10 cellular contexts compared by ENCODE assay signal in genomic region chr3:52088445-52089367, GRCh38. TPM values are rescaled to one million over a fixed set of nuclear protein-coding genes. Genes with fewer than 3 reads are reported as not detected.
A peak's percentile ranks its signal among the peaks of the same experiment; 100 is the strongest.
DNase-seq lines count a peak whose midpoint lies in the region; ATAC-seq and TF ChIP-seq lines count a peak whose summit lies in the region.
"Had no signal": no experiment of that assay in that cellular context is flagged by ENCODE, and none has a peak within 500 bp of the region (broad histone marks: within the 10 kb centered on the region; RNA-seq: fewer than 3 reads in every experiment).

No MANE protein-coding gene starts in this region.

- in situ Hi-C loops in brain microvascular endothelial cell (cut with HindIII; ENCODE audit: low pct_ligation_motif_present, low sequenced_read_pairs) = no loop called here

- H3K36me3 ChIP-seq in brain microvascular endothelial cell (replicated peaks) (no peaks in the 10 kb centered on the region), lower lobe of right lung (no peaks in the 10 kb centered on the region)

- H3K27ac ChIP-seq in brain microvascular endothelial cell (peak overlapping the region; percentile 14), lower lobe of right lung (peak overlapping the region; percentile 44)

- ATAC-seq in lower lobe of right lung (peak; percentile 20 to 38), GM18517 (IDR thresholded peaks at IDR 0.05; ENCODE audit: unreplicated experiment) (no peak)

- peak; percentile 53 for DNase-seq in AG08396 (ENCODE audit: low spot score)
- peak; percentile 67 for DNase-seq in M059J (ENCODE audit: low read depth)
- peak; percentile 79 for DNase-seq in brain microvascular endothelial cell
- peak; percentile 58 for DNase-seq in lower lobe of right lung
- DNase-seq in kidney glomerular epithelial cell (lab: John Stamatoyannopoulos, UW) = no peak
- DNase-seq in NCI-H345 (lab: John Stamatoyannopoulos, UW) = no peak
- DNase-seq in Ammon's horn (ENCODE audit: low spot score) = no peak
- DNase-seq: activated naive CD4-positive, alpha-beta T cell treated with anti-CD3 and anti-CD28 coated beads for 36 hours; SHP77 treated with DMSO at 0.1 percent for 48 hours had no signal

- H3K27me3 ChIP-seq in brain microvascular endothelial cell (replicated peaks) = no peaks in the 10 kb centered on the region
- H3K27me3 ChIP-seq in lower lobe of right lung (ENCODE audit: low read depth) = no peaks in the 10 kb centered on the region

- no peaks in the 10 kb centered on the region for H3K9me3 ChIP-seq in lower lobe of right lung

- intact Hi-C loops in lower lobe of right lung (cut with DNase I) = no loop called here

- TF ChIP-seq CTCF in brain microvascular endothelial cell (IDR thresholded peaks at IDR 0.05; ENCODE audit: low read depth, low read length, missing control alignments) (no peak), lower lobe of right lung (IDR thresholded peaks at IDR 0.05) (no peak)

- H3K4me1 ChIP-seq in lower lobe of right lung = peaks cover 37% of the 10 kb centered on the region

- H3K4me3 ChIP-seq in brain microvascular endothelial cell (ENCODE audit: low read depth, low read length) = no peak overlapping the region
- no peak overlapping the region for H3K4me3 ChIP-seq in lower lobe of right lung

RNA-seq across cellular contexts. Expression of gene DUSP7, which starts 32.3 kb away (rescaled TPM):
- total RNA-seq in M059J (2014; rRNA removed; shearing (Covaris generic)) = 9.6 and 14.0 TPM in 2 replicates
- 28.8 TPM for total RNA-seq in lower lobe of right lung

Comparison
In these comparisons a context has a peak if more than half of its experiments do, and no peak if none do; other contexts are left out.
1. DNase-seq: peak in AG08396 (single experiment), M059J (single experiment), brain microvascular endothelial cell (single experiment) and lower lobe of right lung (single experiment); none in kidney glomerular epithelial cell (single experiment), NCI-H345 (single experiment) and Ammon's horn (single experiment).